ENCODE assay signal across 32 cellular contexts in genomic region chr12:227923-228845, GRCh38. TPM values are rescaled to one million over a fixed set of nuclear protein-coding genes. Genes with fewer than 3 reads are reported as not detected.
DNase-seq lines count a peak whose midpoint lies in the region; ATAC-seq and TF ChIP-seq lines count a peak whose summit lies in the region.
"Had no signal": no experiment of that assay in that cellular context is flagged by ENCODE, and none has a peak within 500 bp of the region (broad histone marks: within the 10 kb centered on the region; RNA-seq: fewer than 3 reads in every experiment).

No MANE protein-coding gene starts in this region.

- in situ Hi-C loops in GM13976 (cut with MboI; ENCODE audit: low sequenced_read_pairs, unreplicated experiment), result no loop called here

- peak overlapping the region; percentile 6 for H3K27ac Mint-ChIP-seq in stimulated activated naive CD8-positive, alpha-beta T cell treated with anti-CD3 and anti-CD28 coated beads, Interleukin-15, Interleukin-2, amounts not matched to agents 100 ng/mL and 50 ng/mL, for 24 hours
- no peak overlapping the region for H3K27ac Mint-ChIP-seq in stimulated activated naive CD8-positive, alpha-beta T cell treated with anti-CD3 and anti-CD28 coated beads, Interleukin-15, amount 100 ng/mL, for 72 hours
- H3K27ac Mint-ChIP-seq: activated naive CD8-positive, alpha-beta T cell treated with anti-CD3 and anti-CD28 coated beads, Interleukin-2, amount 50 U/mL, for 24 hours; CD4-positive, CD25-positive, alpha-beta regulatory T cell; progenitor cell of endocrine pancreas had no signal

- H3K27me3 Mint-ChIP-seq in stimulated activated naive CD8-positive, alpha-beta T cell treated with anti-CD3 and anti-CD28 coated beads, Interleukin-15, Interleukin-2, amounts not matched to agents 100 ng/mL and 50 ng/mL, for 24 hours, result no peaks in the 10 kb centered on the region
- peaks cover 13% of the 10 kb centered on the region for H3K27me3 Mint-ChIP-seq in stimulated activated naive CD8-positive, alpha-beta T cell treated with anti-CD3 and anti-CD28 coated beads, Interleukin-15, amount 100 ng/mL, for 72 hours

- no peaks in the 10 kb centered on the region for H3K4me1 Mint-ChIP-seq in stimulated activated naive CD8-positive, alpha-beta T cell treated with anti-CD3 and anti-CD28 coated beads, Interleukin-15, Interleukin-2, amounts not matched to agents 100 ng/mL and 50 ng/mL, for 24 hours (ENCODE audit: low read depth)
- H3K4me1 Mint-ChIP-seq in stimulated activated naive CD8-positive, alpha-beta T cell treated with anti-CD3 and anti-CD28 coated beads, Interleukin-15, amount 100 ng/mL, for 72 hours, result no peaks in the 10 kb centered on the region
- H3K4me1 Mint-ChIP-seq: activated naive CD8-positive, alpha-beta T cell treated with anti-CD3 and anti-CD28 coated beads, Interleukin-2, amount 50 U/mL, for 24 hours; CD4-positive, CD25-positive, alpha-beta regulatory T cell had no signal

- intact Hi-C loops in sciatic nerve (cut with DNase I), result no loop called here

- ATAC-seq in stimulated activated naive CD8-positive, alpha-beta T cell treated with anti-CD3 and anti-CD28 coated beads, Interleukin-15, amount 100 ng/mL, for 72 hours, result no peak
- peak; percentile 63 for ATAC-seq in sciatic nerve
- ATAC-seq: activated CD4-positive, CD25-positive, alpha-beta regulatory T cell treated with anti-CD3 and anti-CD28 coated beads, Interleukin-2, amount 50 U/mL, for 24 hours; activated naive CD8-positive, alpha-beta T cell treated with anti-CD3 and anti-CD28 coated beads, Interleukin-2, amount 50 U/mL, for 24 hours; left colon; right lobe of liver had no signal

- H3K36me3 Mint-ChIP-seq in stimulated activated naive CD8-positive, alpha-beta T cell treated with anti-CD3 and anti-CD28 coated beads, Interleukin-15, Interleukin-2, amounts not matched to agents 100 ng/mL and 50 ng/mL, for 24 hours (ENCODE audit: low read depth), result no peaks in the 10 kb centered on the region
- H3K36me3 Mint-ChIP-seq: CD4-positive, CD25-positive, alpha-beta regulatory T cell had no signal

- H3K9me3 Mint-ChIP-seq in stimulated activated naive CD8-positive, alpha-beta T cell treated with anti-CD3 and anti-CD28 coated beads, Interleukin-15, Interleukin-2, amounts not matched to agents 100 ng/mL and 50 ng/mL, for 24 hours, result no peaks in the 10 kb centered on the region
- no peaks in the 10 kb centered on the region for H3K9me3 Mint-ChIP-seq in stimulated activated naive CD8-positive, alpha-beta T cell treated with anti-CD3 and anti-CD28 coated beads, Interleukin-15, amount 100 ng/mL, for 72 hours
- H3K9me3 Mint-ChIP-seq: activated naive CD8-positive, alpha-beta T cell treated with anti-CD3 and anti-CD28 coated beads, Interleukin-2, amount 50 U/mL, for 24 hours had no signal

- no peak for TF ChIP-seq CTCF in GM13976 (IDR thresholded peaks at IDR 0.05; ENCODE audit: borderline replicate concordance, control extremely low read depth, extremely low read depth, insufficient read depth, missing control alignments)

- no peak overlapping the region for H3K4me3 Mint-ChIP-seq in stimulated activated naive CD8-positive, alpha-beta T cell treated with anti-CD3 and anti-CD28 coated beads, Interleukin-15, Interleukin-2, amounts not matched to agents 100 ng/mL and 50 ng/mL, for 24 hours
- no peak overlapping the region for H3K4me3 Mint-ChIP-seq in stimulated activated naive CD8-positive, alpha-beta T cell treated with anti-CD3 and anti-CD28 coated beads, Interleukin-15, amount 100 ng/mL, for 72 hours
- H3K4me3 Mint-ChIP-seq: activated naive CD8-positive, alpha-beta T cell treated with anti-CD3 and anti-CD28 coated beads, Interleukin-2, amount 50 U/mL, for 24 hours; CD4-positive, CD25-positive, alpha-beta regulatory T cell had no signal

- no peak for DNase-seq in stimulated activated naive CD8-positive, alpha-beta T cell treated with anti-CD3 and anti-CD28 coated beads, Interleukin-15, amount 100 ng/mL, for 72 hours
- peak; percentile 46 for DNase-seq in islet precursor cell
- DNase-seq in sciatic nerve (ENCODE audit: low spot score), result peak; percentile 50
- no peak for DNase-seq in GM13976 (ENCODE audit: low spot score)
- no peak for DNase-seq in activated T-cell treated with anti-CD3 and anti-CD28 coated beads, Interleukin-2, amount 50 U/mL, for 48 hours
- DNase-seq in superior temporal gyrus (ENCODE audit: extremely low spot score), result no peak
- no peak for DNase-seq in NCI-H2227 treated with DMSO at 0.1 percent for 48 hours (lab: John Stamatoyannopoulos, UW)
- DNase-seq: activated CD4-positive, alpha-beta T cell treated with anti-CD3 and anti-CD28 coated beads, Interleukin-2, amount 50 U/mL, for 4 hours; activated gamma-delta T cell treated with Interleukin-2 at 50 U/mL for 16 hours; activated naive CD8-positive, alpha-beta T cell treated with anti-CD3 and anti-CD28 coated beads, Interleukin-2, amount 50 U/mL, for 24 hours; AML-193; Calu3; CD4-positive, CD25-positive, alpha-beta regulatory T cell; DMS79; effector CD8-positive, alpha-beta T cell; hippocampal formation; Kasumi-1; left colon; mammary epithelial cell; NCI-H1436; NCI-H2081 treated with DMSO at 0.1 percent for 48 hours; NCI-H226; right lobe of liver; SHP77 treated with DMSO at 0.1 percent for 48 hours; stimulated activated CD4-positive, alpha-beta T cell treated with anti-CD3 and anti-CD28 coated beads, Interleukin-4, amount 100 ng/mL, for 24 hours; substantia nigra; T-helper 2 cell had no signal

RNA-seq across cellular contexts. Expression of gene SLC6A12, which starts 14.2 kb away (rescaled TPM):
- total RNA-seq in sciatic nerve, result 0.40 TPM
- total RNA-seq: A673; CD4-positive, CD25-positive, alpha-beta regulatory T cell; epithelial cell of proximal tubule had no signal

RNA-seq across cellular contexts. Expression of gene SLC6A13, which starts 34.5 kb away (rescaled TPM):
- 0.85 TPM for total RNA-seq in sciatic nerve
- total RNA-seq: A673, epithelial cell of proximal tubule, left colon had no signal

Comparison
In these comparisons a context has a peak if more than half of its experiments do, and no peak if none do; other contexts are left out.
1. DNase-seq: peak in islet precursor cell (single experiment) and sciatic nerve (single experiment); none in stimulated activated naive CD8-positive, alpha-beta T cell treated with anti-CD3 and anti-CD28 coated beads, Interleukin-15, amount 100 ng/mL, for 72 hours (0 of 2), GM13976 (single experiment), activated T-cell treated with anti-CD3 and anti-CD28 coated beads, Interleukin-2, amount 50 U/mL, for 48 hours (0 of 2), superior temporal gyrus (single experiment) and NCI-H2227 treated with DMSO at 0.1 percent for 48 hours (single experiment).